ENCODE assay signal across 8 cellular contexts in the genomic region with DNA sequence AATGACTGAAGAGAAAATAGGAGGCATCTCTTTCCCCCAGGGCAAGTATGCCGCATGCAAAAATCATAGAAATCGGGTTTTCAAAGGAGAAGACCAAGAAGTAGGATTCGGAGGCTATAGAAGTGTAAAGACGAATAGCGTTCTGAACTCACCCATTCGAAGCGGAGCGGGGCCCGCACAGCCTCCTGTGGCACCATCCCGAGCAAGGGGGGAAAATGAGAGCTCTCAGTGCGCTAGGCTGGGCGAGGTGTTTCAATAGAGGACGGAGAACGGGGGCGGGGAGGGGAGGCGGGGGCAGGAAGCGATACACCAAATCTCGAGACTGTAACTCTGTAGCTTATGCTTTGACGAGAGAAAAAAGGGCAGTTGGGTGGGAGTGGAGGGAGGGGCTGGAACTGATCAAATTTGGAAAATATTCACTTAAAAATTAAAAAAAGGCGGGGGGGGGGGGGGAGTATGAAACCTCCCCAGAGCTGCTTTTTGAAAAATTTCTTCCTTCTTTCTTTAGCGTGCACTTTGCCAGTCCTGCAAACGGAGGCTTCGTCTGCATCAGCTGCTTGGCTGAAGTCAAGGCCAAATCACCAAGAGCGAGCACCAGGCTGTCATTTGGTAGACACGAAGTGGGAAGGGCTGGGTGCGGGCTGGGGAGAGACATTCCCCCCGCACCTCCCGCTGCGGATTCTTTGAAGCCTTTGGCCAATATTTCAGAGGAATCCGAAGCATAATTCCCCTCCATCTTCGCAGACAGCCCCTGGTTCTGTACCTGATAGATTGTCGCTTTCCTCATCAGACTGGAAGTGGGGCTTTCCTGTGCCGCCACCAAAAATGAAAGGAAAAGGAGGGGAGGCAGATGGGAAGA. TPM values are rescaled to one million over a fixed set of nuclear protein-coding genes. Genes with fewer than 3 reads are reported as not detected.
DNase-seq lines count a peak whose midpoint lies in the region; ATAC-seq and TF ChIP-seq lines count a peak whose summit lies in the region.

No MANE protein-coding gene starts in this region.

- DNase-seq in AG04450 (ENCODE audit: low read depth, low spot score) (peak; percentile 38), NCI-H345 treated with DMSO at 0.1 percent for 48 hours (lab: John Stamatoyannopoulos, UW; ENCODE audit: unreplicated experiment) (peak; percentile 43), fibroblast of mammary gland (ENCODE audit: low read depth) (peak; percentile 68), nephron progenitor cell (peak; percentile 50), erythroblast (lab: John Stamatoyannopoulos, UW) (no peak), NCI-H82 (lab: John Stamatoyannopoulos, UW) (no peak)

- H3K27ac ChIP-seq in AG04450 (ENCODE audit: low read depth, low read length): peak overlapping the region; percentile 86

- no peak for ATAC-seq in GM19023 (IDR thresholded peaks at IDR 0.05; ENCODE audit: unreplicated experiment)
- ATAC-seq in GM21529 (IDR thresholded peaks at IDR 0.05; ENCODE audit: unreplicated experiment): no peak

- no peak for TF ChIP-seq POLR2A in erythroblast (IDR thresholded peaks at IDR 0.05; ENCODE audit: low read length)

- TF ChIP-seq CTCF in AG04450 (IDR thresholded peaks at IDR 0.05; ENCODE audit: low read depth, low read length) (no peak), fibroblast of mammary gland (conservative IDR thresholded peaks at IDR 0.05; ENCODE audit: control insufficient read depth, insufficient read depth, low read depth, low read length) (no peak), nephron progenitor cell (IDR thresholded peaks at IDR 0.05) (no peak)

- peaks cover 36% of the 10 kb centered on the region for H3K27me3 Mint-ChIP-seq in nephron progenitor cell (ENCODE audit: low read depth, poor library complexity)

- H3K4me1 Mint-ChIP-seq in nephron progenitor cell: peaks cover 20% of the 10 kb centered on the region

- H3K36me3 Mint-ChIP-seq in nephron progenitor cell (ENCODE audit: low read depth): no peaks in the 10 kb centered on the region

- peak overlapping the region; percentile 79 for H3K4me3 ChIP-seq in AG04450 (ENCODE audit: low read depth, low read length)
- H3K4me3 ChIP-seq in fibroblast of mammary gland (ENCODE audit: control insufficient read depth, low read depth, low read length): peak overlapping the region; percentile 88

- H3K4me3 Mint-ChIP-seq in nephron progenitor cell: no peak overlapping the region

- H3K9me3 Mint-ChIP-seq in nephron progenitor cell: no peaks in the 10 kb centered on the region

- no peak overlapping the region for H3K27ac Mint-ChIP-seq in nephron progenitor cell

- H3K9me3 ChIP-seq in AG04450 (ENCODE audit: control insufficient read depth, insufficient read depth, low read length): no peaks in the 10 kb centered on the region

- H3K27me3 ChIP-seq in AG04450 (ENCODE audit: control insufficient read depth, insufficient read depth, low read length): no peaks in the 10 kb centered on the region

- CTCF ChIA-PET in AG04450 (lab: Charles Lee): interaction anchor here (0.5 to 5.5 kb wide), 21 partner anchors 8 to 512 kb away, joined by 3 to 34 read pairs (median 4); no protein-coding TSS in a partner anchor

- POLR2A ChIA-PET in AG04450 (lab: Yijun Ruan, JAX): interaction anchor here (0.5 to 1.7 kb wide), 12 partner anchors 11 to 430 kb away, joined by 3 to 8 read pairs (median 3); no protein-coding TSS in a partner anchor

RNA-seq across cellular contexts. Expression of gene BLID, which starts 15.6 kb away (rescaled TPM):
- polyA plus RNA-seq in AG04450 (2011; rRNA removed): 0.48 and 0.94 TPM in 2 replicates
- 19.8 and 30.4 TPM in 2 replicates for polyA minus RNA-seq in AG04450 (2011; rRNA and poly(A)+ RNA removed)

Comparison
In these comparisons a context has a peak if more than half of its experiments do, and no peak if none do; other contexts are left out.
1. DNase-seq: peak in AG04450 (single experiment), NCI-H345 treated with DMSO at 0.1 percent for 48 hours (single experiment), fibroblast of mammary gland (single experiment) and nephron progenitor cell (single experiment); none in erythroblast (0 of 2) and NCI-H82 (single experiment).